In the genomic region with DNA sequence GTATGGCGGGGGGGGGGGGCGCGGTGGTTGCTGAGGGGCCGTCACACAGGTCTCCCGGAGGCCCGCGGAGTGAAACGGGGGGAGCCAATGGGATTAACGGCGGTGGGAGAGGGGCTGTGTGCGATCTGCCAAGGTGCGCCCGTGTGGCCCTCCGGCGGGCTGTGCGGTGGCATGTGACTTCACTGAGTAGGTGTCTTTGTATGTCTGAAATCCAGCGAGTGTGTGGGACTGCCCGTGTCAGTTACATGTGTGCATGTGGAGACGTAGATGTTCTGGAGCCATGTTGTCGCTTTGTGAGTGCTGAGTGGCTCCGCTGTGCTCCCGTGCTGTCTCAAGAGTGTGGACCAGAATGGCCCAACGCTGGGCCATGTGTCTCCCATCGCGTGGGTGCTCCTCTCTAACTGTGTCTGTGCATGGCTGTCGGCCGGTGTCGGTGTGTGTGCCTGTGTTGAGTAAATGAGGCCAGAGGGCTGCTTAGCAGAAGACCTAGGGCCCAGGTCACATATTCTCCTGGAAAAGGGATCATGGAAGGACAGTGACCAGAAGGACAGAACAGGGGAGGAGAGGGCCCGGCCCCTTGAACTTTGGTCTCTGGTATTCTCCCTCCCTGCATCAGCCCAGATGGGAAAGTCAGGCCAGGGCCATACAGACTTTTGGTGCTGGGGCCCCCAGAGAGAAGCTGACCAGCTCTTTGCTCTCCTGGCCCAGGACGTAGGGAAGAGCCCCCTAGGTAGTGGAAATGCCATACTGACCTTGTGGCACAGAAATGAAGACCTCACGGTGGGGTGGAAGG, we compare ENCODE assay signal across 1 cellular context.
TF ChIP-seq lines count a peak whose summit lies in the region.

No MANE protein-coding gene starts in this region.

TF ChIP-seq in GM12878, 131 proteins besides CTCF, POLR2A, EP300 and RAD21:
- TF ChIP-seq, protein P1, sequence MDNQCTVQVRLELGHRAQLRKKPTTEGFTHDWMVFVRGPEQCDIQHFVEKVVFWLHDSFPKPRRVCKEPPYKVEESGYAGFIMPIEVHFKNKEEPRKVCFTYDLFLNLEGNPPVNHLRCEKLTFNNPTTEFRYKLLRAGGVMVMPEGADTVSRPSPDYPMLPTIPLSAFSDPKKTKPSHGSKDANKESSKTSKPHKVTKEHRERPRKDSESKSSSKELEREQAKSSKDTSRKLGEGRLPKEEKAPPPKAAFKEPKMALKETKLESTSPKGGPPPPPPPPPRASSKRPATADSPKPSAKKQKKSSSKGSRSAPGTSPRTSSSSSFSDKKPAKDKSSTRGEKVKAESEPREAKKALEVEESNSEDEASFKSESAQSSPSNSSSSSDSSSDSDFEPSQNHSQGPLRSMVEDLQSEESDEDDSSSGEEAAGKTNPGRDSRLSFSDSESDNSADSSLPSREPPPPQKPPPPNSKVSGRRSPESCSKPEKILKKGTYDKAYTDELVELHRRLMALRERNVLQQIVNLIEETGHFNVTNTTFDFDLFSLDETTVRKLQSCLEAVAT (IDR thresholded peaks at IDR 0.05): peak; percentile 95
- TF ChIP-seq MAX (IDR thresholded peaks at IDR 0.05; ENCODE audit: low read depth, low read length): 0 out of 2 replicates have a peak, but pooled peaks have one; percentile 23
- TF ChIP-seq ZNF207 (IDR thresholded peaks at IDR 0.05; ENCODE audit: borderline replicate concordance): no peak
TF ChIP-seq in GM12878: peak in this region for 2.
